In genomic region chr7:153457796-153458195, GRCh38 we compare ENCODE assay signal across 15 cellular contexts.
DNase-seq lines count a peak whose midpoint lies in the region; ATAC-seq, FAIRE-seq and TF ChIP-seq lines count a peak whose summit lies in the region.
"Had no signal": no experiment of that assay in that cellular context is flagged by ENCODE, and none has a peak within 500 bp of the region (broad histone marks: within the 10 kb centered on the region; RNA-seq: fewer than 3 reads in every experiment).

No MANE protein-coding gene starts in this region.

- H3K27me3 ChIP-seq in foreskin keratinocyte: no peaks in the 10 kb centered on the region
- H3K27me3 ChIP-seq in ascending aorta: no peaks in the 10 kb centered on the region

- FAIRE-seq in kidney (lab: Jason Lieb, UNC): no peak

- ATAC-seq in foreskin keratinocyte (peak; percentile 87), HG03108 (IDR thresholded peaks at IDR 0.05; ENCODE audit: unreplicated experiment) (no peak)
- ATAC-seq: GM23338, Right ventricle myocardium inferior, SK-N-SH treated with all-trans-retinoic acid at 6 μM for 48 hours, T-helper 17 cell had no signal

- TF ChIP-seq CTCF in foreskin keratinocyte (conservative IDR thresholded peaks at IDR 0.05): no peak
- no peak for TF ChIP-seq CTCF in kidney (IDR thresholded peaks at IDR 0.05; ENCODE audit: borderline replicate concordance, extremely low read depth, insufficient read depth)
- TF ChIP-seq CTCF in ascending aorta (IDR thresholded peaks at IDR 0.05): no peak

- H3K36me3 ChIP-seq in kidney (ENCODE audit: control insufficient read depth in 1 of 2, insufficient read depth in 2 of 2, low read length in 2 of 2) (no peaks in the 10 kb centered on the region), ascending aorta (no peaks in the 10 kb centered on the region)

- H3K27ac ChIP-seq in foreskin keratinocyte: no peak overlapping the region
- H3K27ac ChIP-seq in kidney (ENCODE audit: low read depth in 2 of 2, low read length in 2 of 2): no peak overlapping the region
- H3K27ac ChIP-seq in ascending aorta: no peak overlapping the region

- H3K9ac ChIP-seq in kidney (ENCODE audit: low read length in 2 of 2): no peak overlapping the region

- H3K4me3 ChIP-seq in kidney (ENCODE audit: low read length in 2 of 2) (no peak overlapping the region), ascending aorta (no peak overlapping the region)
- H3K4me3 ChIP-seq: GM23338 had no signal

- H3K4me1 ChIP-seq in foreskin keratinocyte: no peaks in the 10 kb centered on the region
- no peaks in the 10 kb centered on the region for H3K4me1 ChIP-seq in kidney (ENCODE audit: control insufficient read depth in 1 of 2, insufficient read depth in 1 of 2, low read depth in 1 of 2, low read length in 2 of 2)
- no peaks in the 10 kb centered on the region for H3K4me1 ChIP-seq in ascending aorta

- H3K9me3 ChIP-seq in kidney (ENCODE audit: control insufficient read depth in 1 of 2, low read length in 2 of 2): peaks cover 0 to 4% of the 10 kb centered on the region in 2 donors
- no peaks in the 10 kb centered on the region for H3K9me3 ChIP-seq in ascending aorta

- intact Hi-C loops in kidney (cut with DNase I): no loop called here
- intact Hi-C loops in ascending aorta (cut with DNase I): no loop called here

- DNase-seq in Daoy (ENCODE audit: low read depth) (peak; percentile 88), NCI-H1436 treated with DMSO at 0.1 percent for 48 hours (lab: John Stamatoyannopoulos, UW) (peak; percentile 85), NCI-H345 treated with DMSO at 0.1 percent for 48 hours (lab: John Stamatoyannopoulos, UW; ENCODE audit: unreplicated experiment) (peak; percentile 86), foreskin keratinocyte (peak in 1 of 2 donors; percentile 1), kidney (no peak), COR-L47 (lab: John Stamatoyannopoulos, UW) (no peak), ascending aorta (ENCODE audit: low spot score in 2 of 2) (no peak)
- DNase-seq: CD4-positive, CD25-positive, alpha-beta regulatory T cell; KBM-7; NCI-H524; T-helper 17 cell had no signal

Comparison
In these comparisons a context has a peak if more than half of its experiments do, and no peak if none do; other contexts are left out.
1. DNase-seq: peak in Daoy (single experiment), NCI-H1436 treated with DMSO at 0.1 percent for 48 hours (single experiment) and NCI-H345 treated with DMSO at 0.1 percent for 48 hours (single experiment); none in kidney (single experiment), COR-L47 (single experiment) and ascending aorta (0 of 2).